ENCODE assay signal across 20 cellular contexts in genomic region chr10:121113385-121113696, GRCh38.
A peak's percentile ranks its signal among the peaks of the same experiment; 100 is the strongest.
DNase-seq lines count a peak whose midpoint lies in the region; ATAC-seq, FAIRE-seq and TF ChIP-seq lines count a peak whose summit lies in the region.
"Had no signal": no experiment of that assay in that cellular context is flagged by ENCODE, and none has a peak within 500 bp of the region (broad histone marks: within the 10 kb centered on the region; RNA-seq: fewer than 3 reads in every experiment).

No MANE protein-coding gene starts in this region.

- no peak overlapping the region for H2AFZ ChIP-seq in keratinocyte (ENCODE audit: control insufficient read depth, low read length)
- no peak overlapping the region for H2AFZ ChIP-seq in smooth muscle cell (ENCODE audit: low read depth)

- dilution Hi-C loops in keratinocyte (cut with MboI; ENCODE audit: extremely low pct_ligation_motif_present, low sequenced_read_pairs), result no loop called here

- H3K27me3 ChIP-seq in RWPE2 (ENCODE audit: insufficient read depth, poor library complexity, severe bottlenecking) (no peaks in the 10 kb centered on the region), keratinocyte (ENCODE audit: control insufficient read depth, extremely low read depth, insufficient read depth, low read length) (no peaks in the 10 kb centered on the region), smooth muscle cell (ENCODE audit: low read depth) (no peaks in the 10 kb centered on the region)

- H3K79me2 ChIP-seq in keratinocyte (ENCODE audit: control insufficient read depth, insufficient read depth, low read length) (no peaks in the 10 kb centered on the region), smooth muscle cell (ENCODE audit: low read depth) (no peaks in the 10 kb centered on the region)

- intact Hi-C loops in activated CD8-positive, alpha-beta T cell treated with anti-CD3 and anti-CD28 coated beads for 36 hours (cut with micrococcal nuclease), result no loop called here

- H3K4me2 ChIP-seq in keratinocyte (ENCODE audit: control insufficient read depth, extremely low read depth, insufficient read depth, low read depth, low read length) (peak overlapping the region; percentile 46), smooth muscle cell (peak overlapping the region; percentile 28)

- H3K9me1 ChIP-seq in keratinocyte (ENCODE audit: control insufficient read depth, extremely low read depth, insufficient read depth, low read length), result no peaks in the 10 kb centered on the region

- H3K4me3 Mint-ChIP-seq in activated CD8-positive, alpha-beta T cell treated with anti-CD3 and anti-CD28 coated beads for 36 hours, result no peak overlapping the region
- H3K4me3 Mint-ChIP-seq: CD4-positive, alpha-beta memory T cell; effector memory CD8-positive, alpha-beta T cell; nephron had no signal

- no peak for TF ChIP-seq CTCF in RWPE2 (IDR thresholded peaks at IDR 0.05; ENCODE audit: poor library complexity, severe bottlenecking)
- TF ChIP-seq CTCF in keratinocyte (optimal IDR thresholded peaks at IDR 0.05 in 1 of 3, IDR thresholded peaks at IDR 0.05 in 1 of 3, conservative IDR thresholded peaks at IDR 0.05 in 1 of 3; ENCODE audit: extremely low read depth in 1 of 3, insufficient read depth in 2 of 3, low read length in 3 of 3), result no peak
- no peak for TF ChIP-seq CTCF in smooth muscle cell (IDR thresholded peaks at IDR 0.05; ENCODE audit: borderline replicate concordance, insufficient read depth, poor library complexity, severe bottlenecking)
- no peak for TF ChIP-seq CTCF in activated CD8-positive, alpha-beta T cell treated with anti-CD3 and anti-CD28 coated beads for 36 hours (IDR thresholded peaks at IDR 0.05)

- DNase-seq in HPDE6-E6E7 (ENCODE audit: extremely low spot score) (peak; percentile 31), RWPE2 (ENCODE audit: low spot score) (no peak), keratinocyte (ENCODE audit: low read depth, low spot score) (peak; percentile 88), smooth muscle cell (lab: John Stamatoyannopoulos, UW; ENCODE audit: unreplicated experiment) (no peak), COR-L47 (lab: John Stamatoyannopoulos, UW) (no peak)
- no peak for DNase-seq in activated CD8-positive, alpha-beta T cell treated with anti-CD3 and anti-CD28 coated beads for 36 hours
- DNase-seq: activated CD4-positive, alpha-beta T cell treated with anti-CD3 and anti-CD28 coated beads, Interleukin-2, amount 50 U/mL, for 48 hours; activated naive CD4-positive, alpha-beta T cell; anterior cingulate cortex; CD4-positive, alpha-beta memory T cell; DND-41; effector memory CD8-positive, alpha-beta T cell; head of caudate nucleus; NCI-H526 treated with DMSO at 0.1 percent for 48 hours; SHP77; small intestine; stimulated activated CD4-positive, alpha-beta T cell treated with anti-CD3 and anti-CD28 coated beads, Interleukin-4, amount 100 ng/mL, for 4 hours; T-helper 1 cell had no signal

- peaks cover 18% of the 10 kb centered on the region for H3K4me1 ChIP-seq in RWPE2 (ENCODE audit: insufficient read depth, poor library complexity, severe bottlenecking)
- peaks cover 19% of the 10 kb centered on the region for H3K4me1 ChIP-seq in keratinocyte (ENCODE audit: control insufficient read depth, extremely low read depth, insufficient read depth, low read length)
- peaks cover 19% of the 10 kb centered on the region for H3K4me1 ChIP-seq in smooth muscle cell (ENCODE audit: low read depth)

- CTCF ChIA-PET in activated CD8-positive, alpha-beta T cell treated with anti-CD3 and anti-CD28 coated beads for 36 hours (lab: Charles Lee), result no interaction called here

- FAIRE-seq in keratinocyte (lab: Jason Lieb, UNC), result peak; percentile 94
- FAIRE-seq: small intestine had no signal

- peak overlapping the region; percentile 66 for H3K27ac ChIP-seq in RWPE2 (ENCODE audit: poor library complexity, severe bottlenecking)
- peak overlapping the region; percentile 52 for H3K27ac ChIP-seq in keratinocyte (ENCODE audit: control insufficient read depth, insufficient read depth, low read length)
- H3K27ac ChIP-seq in smooth muscle cell (ENCODE audit: low read depth), result peak overlapping the region; percentile 34

- H3K4me3 ChIP-seq in RWPE2 (ENCODE audit: severe bottlenecking), result no peak overlapping the region
- no peak overlapping the region for H3K4me3 ChIP-seq in keratinocyte (ENCODE audit: control insufficient read depth in 2 of 3, extremely low read depth in 1 of 3, insufficient read depth in 2 of 3, low read depth in 1 of 3, low read length in 3 of 3)
- H3K4me3 ChIP-seq in smooth muscle cell, result no peak overlapping the region

- H3K27ac Mint-ChIP-seq in activated CD8-positive, alpha-beta T cell treated with anti-CD3 and anti-CD28 coated beads for 36 hours, result no peak overlapping the region
- H3K27ac Mint-ChIP-seq: CD4-positive, alpha-beta memory T cell; effector memory CD8-positive, alpha-beta T cell had no signal

- no peak overlapping the region for H3K9ac ChIP-seq in keratinocyte (ENCODE audit: control insufficient read depth, extremely low read depth, insufficient read depth, low read length)
- H3K9ac ChIP-seq in smooth muscle cell (ENCODE audit: low read depth), result no peak overlapping the region

- peaks cover 33% of the 10 kb centered on the region for H3F3A ChIP-seq in smooth muscle cell (ENCODE audit: low read depth)

- POLR2A ChIA-PET in activated CD8-positive, alpha-beta T cell treated with anti-CD3 and anti-CD28 coated beads for 36 hours (lab: Charles Lee), result no interaction called here

- no peaks in the 10 kb centered on the region for H3K4me1 Mint-ChIP-seq in activated CD8-positive, alpha-beta T cell treated with anti-CD3 and anti-CD28 coated beads for 36 hours (ENCODE audit: low read depth)
- H3K4me1 Mint-ChIP-seq: CD4-positive, alpha-beta memory T cell had no signal

- H3K9me3 Mint-ChIP-seq in activated CD8-positive, alpha-beta T cell treated with anti-CD3 and anti-CD28 coated beads for 36 hours, result peaks cover 2% of the 10 kb centered on the region

- no peaks in the 10 kb centered on the region for H3K9me3 ChIP-seq in RWPE2 (ENCODE audit: severe bottlenecking)
- H3K9me3 ChIP-seq in keratinocyte (ENCODE audit: control insufficient read depth, low read depth, low read length), result no peaks in the 10 kb centered on the region
- H3K9me3 ChIP-seq in smooth muscle cell (replicated peaks; ENCODE audit: low read depth), result no peaks in the 10 kb centered on the region

- ATAC-seq in RWPE2 (ENCODE audit: low read depth), result peak; percentile 94
- ATAC-seq in activated CD8-positive, alpha-beta T cell treated with anti-CD3 and anti-CD28 coated beads for 36 hours, result no peak
- no peak for ATAC-seq in HG03045 (IDR thresholded peaks at IDR 0.05; ENCODE audit: unreplicated experiment)
- ATAC-seq: effector memory CD8-positive, alpha-beta T cell had no signal

- H4K20me1 ChIP-seq in keratinocyte (ENCODE audit: control insufficient read depth, extremely low read depth, insufficient read depth, low read length) (no peaks in the 10 kb centered on the region), smooth muscle cell (ENCODE audit: low read depth) (no peaks in the 10 kb centered on the region)

- H3K27me3 Mint-ChIP-seq in activated CD8-positive, alpha-beta T cell treated with anti-CD3 and anti-CD28 coated beads for 36 hours, result peaks cover 3% of the 10 kb centered on the region
- H3K27me3 Mint-ChIP-seq: CD4-positive, alpha-beta memory T cell had no signal

- H3K36me3 ChIP-seq in RWPE2 (ENCODE audit: low read depth) (no peaks in the 10 kb centered on the region), keratinocyte (ENCODE audit: control insufficient read depth in 2 of 2, extremely low read depth in 1 of 2, insufficient read depth in 2 of 2, low read length in 2 of 2) (no peaks in the 10 kb centered on the region), smooth muscle cell (ENCODE audit: low read depth) (no peaks in the 10 kb centered on the region)

- H3K36me3 Mint-ChIP-seq in activated CD8-positive, alpha-beta T cell treated with anti-CD3 and anti-CD28 coated beads for 36 hours (ENCODE audit: low read depth), result no peaks in the 10 kb centered on the region
- H3K36me3 Mint-ChIP-seq: CD4-positive, alpha-beta memory T cell had no signal

Comparison
In these comparisons a context has a peak if more than half of its experiments do, and no peak if none do; other contexts are left out.
1. DNase-seq: peak in HPDE6-E6E7 (single experiment) and keratinocyte (single experiment); none in RWPE2 (single experiment), smooth muscle cell (single experiment), COR-L47 (single experiment) and activated CD8-positive, alpha-beta T cell treated with anti-CD3 and anti-CD28 coated beads for 36 hours (single experiment).
2. Peak in every context shown above with its lines, with median percentiles within 50 percentile points of each other: H3K27ac ChIP-seq.